ENCODE assay signal across 12 cellular contexts in the genomic region with DNA sequence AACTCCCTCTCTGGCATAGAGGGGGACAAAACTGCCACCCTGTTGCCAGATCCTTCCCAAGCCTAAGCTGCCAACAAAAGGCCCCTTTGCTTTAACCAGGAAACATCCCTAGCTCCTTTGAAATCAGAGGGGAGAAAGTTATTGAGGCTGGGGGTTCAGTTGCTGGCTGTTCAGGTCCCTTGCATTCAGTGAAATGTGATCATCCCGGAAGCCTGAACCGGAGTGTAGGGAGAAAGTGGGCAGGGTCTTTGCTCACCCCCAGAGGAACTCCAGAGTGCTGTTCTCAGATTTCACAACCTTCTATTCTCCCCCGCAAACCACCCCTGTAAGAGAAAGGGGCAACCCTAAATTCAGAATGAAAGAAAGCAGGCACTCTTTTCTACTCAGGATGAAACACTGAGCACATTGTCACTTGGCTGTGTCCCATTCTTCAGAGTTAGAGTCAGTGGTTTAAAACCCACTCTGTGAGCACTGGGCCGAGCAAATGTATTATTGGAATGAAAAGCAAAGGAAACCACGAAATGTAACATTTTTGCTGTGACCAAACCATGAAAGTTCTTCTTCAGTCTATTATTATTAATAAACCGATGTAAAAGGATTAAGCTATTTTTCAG.
A peak's percentile ranks its signal among the peaks of the same experiment; 100 is the strongest.
DNase-seq lines count a peak whose midpoint lies in the region; ATAC-seq, FAIRE-seq and TF ChIP-seq lines count a peak whose summit lies in the region.
"Had no signal": no experiment of that assay in that cellular context is flagged by ENCODE, and none has a peak within 500 bp of the region (broad histone marks: within the 10 kb centered on the region; RNA-seq: fewer than 3 reads in every experiment).

No MANE protein-coding gene starts in this region.

- peak overlapping the region; percentile 26 for H3K9ac ChIP-seq in astrocyte (ENCODE audit: low read length)

- no peaks in the 10 kb centered on the region for H4K20me1 ChIP-seq in astrocyte (ENCODE audit: insufficient read depth, low read length)

- no peaks in the 10 kb centered on the region for H3K27me3 Mint-ChIP-seq in astrocyte (ENCODE audit: low read depth, unreplicated experiment)

- H3K27me3 ChIP-seq in astrocyte (ENCODE audit: insufficient read depth, low read length) = no peaks in the 10 kb centered on the region
- H3K27me3 ChIP-seq: body of pancreas had no signal

- DNase-seq in astrocyte (ENCODE audit: low read depth) (peak; percentile 45), renal cortical epithelial cell (ENCODE audit: low read depth) (peak; percentile 3), NCI-H128 (lab: John Stamatoyannopoulos, UW; ENCODE audit: unreplicated experiment) (no peak)
- DNase-seq: body of pancreas, DMS153, Karpas-422 had no signal

- H3K9me3 ChIP-seq in astrocyte (ENCODE audit: insufficient read depth, low read depth, low read length) = no peaks in the 10 kb centered on the region
- H3K9me3 ChIP-seq: body of pancreas had no signal

- TF ChIP-seq CTCF in astrocyte (IDR thresholded peaks at IDR 0.05; ENCODE audit: insufficient read depth, low read depth, low read length) = no peak

- H3K4me3 Mint-ChIP-seq in astrocyte (ENCODE audit: unreplicated experiment) = no peak overlapping the region

- no peak for FAIRE-seq in astrocyte (lab: Jason Lieb, UNC)
- FAIRE-seq: endothelial cell of umbilical vein, urothelium cell line had no signal

- H2AFZ ChIP-seq in astrocyte (ENCODE audit: low read depth, low read length) = peak overlapping the region; percentile 43

- peak overlapping the region; percentile 30 for H3K27ac Mint-ChIP-seq in astrocyte (ENCODE audit: unreplicated experiment)

- H3K4me2 ChIP-seq in astrocyte (ENCODE audit: low read length) = peak overlapping the region; percentile 39

- H3K4me1 ChIP-seq in astrocyte (ENCODE audit: insufficient read depth, low read length) = no peaks in the 10 kb centered on the region
- H3K4me1 ChIP-seq: body of pancreas had no signal

- H3K4me1 Mint-ChIP-seq in astrocyte (ENCODE audit: low read depth, unreplicated experiment) = peaks cover 17% of the 10 kb centered on the region

- H3K79me2 ChIP-seq in astrocyte (ENCODE audit: insufficient read depth, low read length) = no peaks in the 10 kb centered on the region

- H3K36me3 ChIP-seq in astrocyte (ENCODE audit: insufficient read depth, low read length) = no peaks in the 10 kb centered on the region

- no peaks in the 10 kb centered on the region for H3K36me3 Mint-ChIP-seq in astrocyte (ENCODE audit: low read depth, unreplicated experiment)

- H3K4me3 ChIP-seq in astrocyte (ENCODE audit: insufficient read depth, low read depth, low read length) = no peak overlapping the region
- H3K4me3 ChIP-seq: body of pancreas had no signal

- ATAC-seq in GM19025 (IDR thresholded peaks at IDR 0.05; ENCODE audit: low read depth, unreplicated experiment) (peak; percentile 58), HG02840 (IDR thresholded peaks at IDR 0.05; ENCODE audit: low FRiP score, unreplicated experiment) (peak; percentile 58), HG03571 (IDR thresholded peaks at IDR 0.05; ENCODE audit: unreplicated experiment) (no peak), GM21390 (IDR thresholded peaks at IDR 0.05; ENCODE audit: unreplicated experiment) (no peak)
- ATAC-seq: body of pancreas had no signal

- H3K27ac ChIP-seq in astrocyte (ENCODE audit: low read depth, low read length) = no peak overlapping the region
- H3K27ac ChIP-seq: body of pancreas had no signal

- H3K9me3 Mint-ChIP-seq in astrocyte (ENCODE audit: unreplicated experiment) = no peaks in the 10 kb centered on the region

Comparison
In these comparisons a context has a peak if more than half of its experiments do, and no peak if none do; other contexts are left out.
1. ATAC-seq: peak in GM19025 (single experiment) and HG02840 (single experiment); none in HG03571 (single experiment) and GM21390 (single experiment).